In genomic region chr9:122036988-122037387, GRCh38 we compare ENCODE assay signal across 21 cellular contexts. TPM values are rescaled to one million over a fixed set of nuclear protein-coding genes. Genes with fewer than 3 reads are reported as not detected.
A peak's percentile ranks its signal among the peaks of the same experiment; 100 is the strongest.
DNase-seq lines count a peak whose midpoint lies in the region; ATAC-seq and TF ChIP-seq lines count a peak whose summit lies in the region.
"Had no signal": no experiment of that assay in that cellular context is flagged by ENCODE, and none has a peak within 500 bp of the region (broad histone marks: within the 10 kb centered on the region; RNA-seq: fewer than 3 reads in every experiment).

No MANE protein-coding gene starts in this region.

- TF ChIP-seq CTCF in fibroblast of the aortic adventitia (IDR thresholded peaks at IDR 0.05; ENCODE audit: insufficient read depth, low read length) (no peak), spleen (IDR thresholded peaks at IDR 0.05 in 8 of 11, conservative IDR thresholded peaks at IDR 0.05 in 3 of 11) (no peak)

- no peaks in the 10 kb centered on the region for H3K27me3 Mint-ChIP-seq in activated naive CD4-positive, alpha-beta T cell treated with anti-CD3 and anti-CD28 coated beads, Interleukin-2, amount 50 U/mL, for 24 hours
- H3K27me3 Mint-ChIP-seq: CD4-positive, CD25-positive, alpha-beta regulatory T cell had no signal

- H3K4me1 ChIP-seq in spleen: peaks cover 0 to 17% (median 5%) of the 10 kb centered on the region in 6 donors
- H3K4me1 ChIP-seq: thyroid gland had no signal

- H3K9me3 Mint-ChIP-seq in activated naive CD4-positive, alpha-beta T cell treated with anti-CD3 and anti-CD28 coated beads, Interleukin-2, amount 50 U/mL, for 24 hours: no peaks in the 10 kb centered on the region
- no peaks in the 10 kb centered on the region for H3K9me3 Mint-ChIP-seq in activated naive CD4-positive, alpha-beta T cell treated with anti-CD3 and anti-CD28 coated beads, Interleukin-2, amount 50 U/mL, for 72 hours
- H3K9me3 Mint-ChIP-seq: activated T-helper 2 cell treated with anti-CD3 and anti-CD28 coated beads, Interferon-gamma antibody, Interleukin-2, Interleukin-4, amounts not matched to agents 10 μg/mL and 5 μg/mL and 100 μg/mL, durations not matched to agents 14 hours and 24 hours and 36 hours; CD4-positive, CD25-positive, alpha-beta regulatory T cell had no signal

- H3K36me3 Mint-ChIP-seq in activated naive CD4-positive, alpha-beta T cell treated with anti-CD3 and anti-CD28 coated beads, Interleukin-2, amount 50 U/mL, for 24 hours: peaks cover 23% of the 10 kb centered on the region
- peaks cover 0 to 7% of the 10 kb centered on the region in 2 donors for H3K36me3 Mint-ChIP-seq in activated naive CD4-positive, alpha-beta T cell treated with anti-CD3 and anti-CD28 coated beads, Interleukin-2, amount 50 U/mL, for 72 hours

- no peaks in the 10 kb centered on the region for H3K9me3 ChIP-seq in spleen
- H3K9me3 ChIP-seq: ovary, thyroid gland had no signal

- TF ChIP-seq POLR2A in spleen (IDR thresholded peaks at IDR 0.05): no peak

- no peak overlapping the region for H3K4me3 ChIP-seq in fibroblast of the aortic adventitia (ENCODE audit: low read depth, low read length)
- H3K4me3 ChIP-seq in spleen: no peak overlapping the region
- H3K4me3 ChIP-seq: coronary artery, ovary, skin epidermis, thyroid gland had no signal

- WGBS in spleen, 5 donors: 79 to 94% (median 85%) methylated on average over 1 of the region's 1 CpG

- no peaks in the 10 kb centered on the region for H3K4me1 Mint-ChIP-seq in activated naive CD4-positive, alpha-beta T cell treated with anti-CD3 and anti-CD28 coated beads, Interleukin-2, amount 50 U/mL, for 24 hours
- H3K4me1 Mint-ChIP-seq: CD4-positive, CD25-positive, alpha-beta regulatory T cell had no signal

- no peak for ATAC-seq in activated naive CD4-positive, alpha-beta T cell treated with anti-CD3 and anti-CD28 coated beads, Interleukin-2, amount 50 U/mL, for 72 hours
- ATAC-seq in HG02870 (IDR thresholded peaks at IDR 0.05; ENCODE audit: unreplicated experiment): no peak
- no peak for ATAC-seq in HG03354 (IDR thresholded peaks at IDR 0.05; ENCODE audit: poor library complexity, severe bottlenecking, unreplicated experiment)
- no peak for ATAC-seq in HG02678 (IDR thresholded peaks at IDR 0.05; ENCODE audit: unreplicated experiment)

- H3K27ac ChIP-seq in spleen: no peak overlapping the region
- H3K27ac ChIP-seq: 22Rv1, coronary artery, ovary, skin epidermis, thyroid gland had no signal

- intact Hi-C loops in spleen (cut with DNase I; ENCODE audit: low total_unique reads): no loop called here

- no peak overlapping the region for H3K4me3 Mint-ChIP-seq in activated naive CD4-positive, alpha-beta T cell treated with anti-CD3 and anti-CD28 coated beads, Interleukin-2, amount 50 U/mL, for 24 hours
- H3K4me3 Mint-ChIP-seq: CD4-positive, CD25-positive, alpha-beta regulatory T cell had no signal

- peak overlapping the region; percentile 30 for H3K27ac Mint-ChIP-seq in activated naive CD4-positive, alpha-beta T cell treated with anti-CD3 and anti-CD28 coated beads, Interleukin-2, amount 50 U/mL, for 24 hours
- no peak overlapping the region for H3K27ac Mint-ChIP-seq in activated naive CD4-positive, alpha-beta T cell treated with anti-CD3 and anti-CD28 coated beads, Interleukin-2, amount 50 U/mL, for 72 hours
- H3K27ac Mint-ChIP-seq: activated T-helper 2 cell treated with anti-CD3 and anti-CD28 coated beads, Interferon-gamma antibody, Interleukin-2, Interleukin-4, amounts not matched to agents 10 μg/mL and 5 μg/mL and 100 μg/mL, durations not matched to agents 14 hours and 24 hours and 36 hours; CD4-positive, CD25-positive, alpha-beta regulatory T cell had no signal

- H3K36me3 ChIP-seq in spleen: peaks cover 0 to 37% (median 10%) of the 10 kb centered on the region in 6 donors
- H3K36me3 ChIP-seq: ovary, thyroid gland had no signal

- no peaks in the 10 kb centered on the region for H3K27me3 ChIP-seq in spleen (replicated peaks in 1 of 7)
- H3K27me3 ChIP-seq: ovary, thyroid gland had no signal

- DNase-seq in activated naive CD4-positive, alpha-beta T cell treated with anti-CD3 and anti-CD28 coated beads, Interleukin-2, amount 50 U/mL, for 72 hours (ENCODE audit: low spot score in 2 of 2): no peak
- DNase-seq in amniotic epithelial cell (ENCODE audit: low read depth) (peak; percentile 14), fibroblast of the aortic adventitia (ENCODE audit: low read depth) (peak; percentile 31), spleen (no peak)
- DNase-seq: amygdala; CD4-positive, CD25-positive, alpha-beta regulatory T cell; DMS79; NCI-H345; NK-92 treated with Interleukin-12 subunit alpha and Interleukin-12 subunit beta, amount 100 ng/mL, for 24 hours; ovary; SHP77 treated with DMSO at 0.1 percent for 48 hours; T-helper 2 cell; thyroid gland had no signal

RNA-seq across cellular contexts. Expression of gene TTLL11, which starts 56.1 kb away (rescaled TPM):
- 1 to 10 TPM in 1 of 2 donors, under 1 TPM in 1; 0.39 to 2.1 TPM for total RNA-seq in activated naive CD4-positive, alpha-beta T cell treated with anti-CD3 and anti-CD28 coated beads, Interleukin-2, amount 50 U/mL, for 72 hours
- total RNA-seq in fibroblast of the aortic adventitia (ENCODE audit: low replicate concordance): 4.8 and 7.3 TPM in 2 replicates
- 10 to 100 TPM in 3 of 7 donors, 1 to 10 TPM in 4; 6.9 to 12.8 (median 9.5) TPM for total RNA-seq in spleen
- 1 to 10 TPM; 1.6 to 5.1 (median 3.0) TPM for polyA plus RNA-seq in spleen

Comparison
In these comparisons a context has a peak if more than half of its experiments do, and no peak if none do; other contexts are left out.
1. DNase-seq: peak in amniotic epithelial cell (single experiment) and fibroblast of the aortic adventitia (single experiment); none in activated naive CD4-positive, alpha-beta T cell treated with anti-CD3 and anti-CD28 coated beads, Interleukin-2, amount 50 U/mL, for 72 hours (0 of 2) and spleen (single experiment).